ENCODE assay signal across 13 cellular contexts in genomic region chr4:71389149-71389840, GRCh38. TPM values are rescaled to one million over a fixed set of nuclear protein-coding genes. Genes with fewer than 3 reads are reported as not detected.
A peak's percentile ranks its signal among the peaks of the same experiment; 100 is the strongest.
DNase-seq lines count a peak whose midpoint lies in the region; ATAC-seq and TF ChIP-seq lines count a peak whose summit lies in the region.
"Had no signal": no experiment of that assay in that cellular context is flagged by ENCODE, and none has a peak within 500 bp of the region (broad histone marks: within the 10 kb centered on the region; RNA-seq: fewer than 3 reads in every experiment).

No MANE protein-coding gene starts in this region.

- no peaks in the 10 kb centered on the region for H3K36me3 ChIP-seq in left ventricle myocardium inferior
- H3K36me3 ChIP-seq in thoracic aorta: no peaks in the 10 kb centered on the region

- peaks cover 3% of the 10 kb centered on the region for H3K36me3 Mint-ChIP-seq in mesothelial cell of epicardium
- H3K36me3 Mint-ChIP-seq: natural killer cell treated with Interleukin-12 subunit alpha and Interleukin-12 subunit beta and Interleukin-15 and Interleukin-18, amount 100 ng/mL, for 72 hours had no signal

- H3K9me3 ChIP-seq in left ventricle myocardium inferior (replicated peaks) (no peaks in the 10 kb centered on the region), thoracic aorta (no peaks in the 10 kb centered on the region)

- no peak for TF ChIP-seq CTCF in left ventricle myocardium inferior (IDR thresholded peaks at IDR 0.05; ENCODE audit: borderline replicate concordance)
- TF ChIP-seq CTCF in astrocyte of the spinal cord (IDR thresholded peaks at IDR 0.05; ENCODE audit: low read depth, low read length): no peak
- no peak for TF ChIP-seq CTCF in mesothelial cell of epicardium (IDR thresholded peaks at IDR 0.05; ENCODE audit: unreplicated experiment)
- TF ChIP-seq CTCF in thoracic aorta (IDR thresholded peaks at IDR 0.05): no peak

- no peak overlapping the region for H3K4me3 ChIP-seq in left ventricle myocardium inferior
- no peak overlapping the region for H3K4me3 ChIP-seq in astrocyte of the spinal cord (ENCODE audit: low read depth, low read length)
- no peak overlapping the region for H3K4me3 ChIP-seq in thoracic aorta
- H3K4me3 ChIP-seq: skin epidermis had no signal

- no peaks in the 10 kb centered on the region for H3K27me3 ChIP-seq in left ventricle myocardium inferior (ENCODE audit: low read depth)
- H3K27me3 ChIP-seq in thoracic aorta (replicated peaks; ENCODE audit: insufficient read depth): no peaks in the 10 kb centered on the region

- H3K4me3 Mint-ChIP-seq in mesothelial cell of epicardium: peak overlapping the region; percentile 1
- H3K4me3 Mint-ChIP-seq: central memory CD8-positive, alpha-beta T cell; natural killer cell treated with Interleukin-12 subunit alpha and Interleukin-12 subunit beta and Interleukin-15 and Interleukin-18, amount 100 ng/mL, for 72 hours had no signal

- H3K27ac ChIP-seq in left ventricle myocardium inferior (replicated peaks) (no peak overlapping the region), thoracic aorta (no peak overlapping the region)
- H3K27ac ChIP-seq: skin epidermis had no signal

- peak overlapping the region; percentile 91 for H3K27ac Mint-ChIP-seq in mesothelial cell of epicardium
- H3K27ac Mint-ChIP-seq: natural killer cell treated with Interleukin-12 subunit alpha and Interleukin-12 subunit beta and Interleukin-15 and Interleukin-18, amount 100 ng/mL, for 72 hours had no signal

- H3K4me1 ChIP-seq in left ventricle myocardium inferior (no peaks in the 10 kb centered on the region), thoracic aorta (ENCODE audit: control insufficient read depth in 1 of 2, low read depth in 2 of 2) (peaks cover 8 to 16% of the 10 kb centered on the region in 2 donors)

- peaks cover 22% of the 10 kb centered on the region for H3K4me1 Mint-ChIP-seq in mesothelial cell of epicardium
- H3K4me1 Mint-ChIP-seq: central memory CD8-positive, alpha-beta T cell had no signal

- ATAC-seq in left cardiac atrium: peak; percentile 53 to 72
- ATAC-seq in thoracic aorta (ENCODE audit: insufficient number of reproducible peaks, low FRiP score, low read depth): peak; percentile 43
- no peak for ATAC-seq in HG03045 (IDR thresholded peaks at IDR 0.05; ENCODE audit: unreplicated experiment)
- no peak for ATAC-seq in GM19324 (IDR thresholded peaks at IDR 0.05; ENCODE audit: low FRiP score, unreplicated experiment)
- ATAC-seq: natural killer cell treated with Interleukin-12 subunit alpha and Interleukin-12 subunit beta and Interleukin-15 and Interleukin-18, amount 100 ng/mL, for 72 hours had no signal

- H3K27me3 Mint-ChIP-seq in mesothelial cell of epicardium (ENCODE audit: low read depth): no peaks in the 10 kb centered on the region
- H3K27me3 Mint-ChIP-seq: central memory CD8-positive, alpha-beta T cell; natural killer cell treated with Interleukin-12 subunit alpha and Interleukin-12 subunit beta and Interleukin-15 and Interleukin-18, amount 100 ng/mL, for 72 hours had no signal

- DNase-seq in left cardiac atrium (peak; percentile 24), left ventricle myocardium inferior (no peak), astrocyte of the spinal cord (ENCODE audit: low read depth, low spot score) (peak; percentile 40), mesothelial cell of epicardium (ENCODE audit: low spot score in 2 of 2, unreplicated experiment in 2 of 2) (no peak), thoracic aorta (ENCODE audit: low spot score) (no peak), GM19240 (ENCODE audit: insufficient read length, low spot score) (no peak)
- DNase-seq: activated naive CD4-positive, alpha-beta T cell; OCI-M1 had no signal

- in situ Hi-C loops in astrocyte of the spinal cord (cut with HindIII; ENCODE audit: low sequenced_read_pairs): no loop called here

- H3K9me3 Mint-ChIP-seq in mesothelial cell of epicardium: peaks cover 11% of the 10 kb centered on the region
- H3K9me3 Mint-ChIP-seq: central memory CD8-positive, alpha-beta T cell; natural killer cell treated with Interleukin-12 subunit alpha and Interleukin-12 subunit beta and Interleukin-15 and Interleukin-18, amount 100 ng/mL, for 72 hours had no signal

- intact Hi-C loops in left cardiac atrium (cut with DNase I): no loop called here
- intact Hi-C loops in left ventricle myocardium inferior (cut with micrococcal nuclease): no loop called here

RNA-seq across cellular contexts. Expression of gene SLC4A4, which starts 50.5 kb away (rescaled TPM):
- total RNA-seq in left cardiac atrium (10 to 100 TPM; 18.6 to 22.8 TPM), left ventricle myocardium inferior (29.8 TPM), mesothelial cell of epicardium (4.9 to 8.3 TPM (median 5.1 TPM) in 3 replicates), thoracic aorta (1 to 10 TPM; 1.8 TPM)

Comparison
In these comparisons a context has a peak if more than half of its experiments do, and no peak if none do; other contexts are left out.
1. DNase-seq: peak in left cardiac atrium (single experiment) and astrocyte of the spinal cord (single experiment); none in left ventricle myocardium inferior (single experiment), mesothelial cell of epicardium (0 of 2), thoracic aorta (single experiment) and GM19240 (single experiment).
2. ATAC-seq: peak in left cardiac atrium (2 of 2) and thoracic aorta (single experiment); none in HG03045 (single experiment) and GM19324 (single experiment).